In genomic region chr17:35865412-35866355, GRCh38 we compare ENCODE assay signal across 15 cellular contexts. TPM values are rescaled to one million over a fixed set of nuclear protein-coding genes. Genes with fewer than 3 reads are reported as not detected.
DNase-seq lines count a peak whose midpoint lies in the region; ATAC-seq, FAIRE-seq and TF ChIP-seq lines count a peak whose summit lies in the region.
"Had no signal": no experiment of that assay in that cellular context is flagged by ENCODE, and none has a peak within 500 bp of the region (broad histone marks: within the 10 kb centered on the region; RNA-seq: fewer than 3 reads in every experiment).

No MANE protein-coding gene starts in this region.

- H3K79me2 ChIP-seq in HepG2 (ENCODE audit: insufficient read depth, low read length) (no peaks in the 10 kb centered on the region), endothelial cell of umbilical vein (ENCODE audit: control insufficient read depth, insufficient read depth, low read length) (no peaks in the 10 kb centered on the region)

- ATAC-seq in HepG2: peak; percentile 57
- ATAC-seq in right lobe of liver: no peak
- no peak for ATAC-seq in CD8-positive, alpha-beta T cell
- no peak for ATAC-seq in left cardiac atrium

- no peak overlapping the region for H3K27ac Mint-ChIP-seq in CD8-positive, alpha-beta T cell
- H3K27ac Mint-ChIP-seq: activated CD4-positive, alpha-beta T cell treated with anti-CD3 and anti-CD28 coated beads, Interleukin-2, amount 10 ng/mL, durations not matched to agents 24 days and 14 days; endodermal cell; mesothelial cell of epicardium; stimulated activated naive CD8-positive, alpha-beta T cell treated with anti-CD3 and anti-CD28 coated beads, Interleukin-15, Interleukin-2, amounts not matched to agents 100 ng/mL and 50 ng/mL, for 24 hours had no signal

- H3K4me1 ChIP-seq in HepG2 (ENCODE audit: insufficient read depth, low read length) (peaks cover 21% of the 10 kb centered on the region), right lobe of liver (no peaks in the 10 kb centered on the region), endothelial cell of umbilical vein (ENCODE audit: control insufficient read depth, extremely low read depth, insufficient read depth, low read length) (peaks cover 5% of the 10 kb centered on the region)
- no peaks in the 10 kb centered on the region for H3K4me1 ChIP-seq in CD8-positive, alpha-beta T cell (ENCODE audit: insufficient read depth, low read length)

- POLR2A ChIA-PET in HepG2 (lab: Yijun Ruan, JAX): no interaction called here
- POLR2A ChIA-PET in RWPE1 (lab: Yijun Ruan, JAX; ENCODE audit: low non-redundant PET): interaction anchor here (0.6 kb wide), 1 partner anchor 17 kb away, joined by 4 read pairs; no protein-coding TSS in a partner anchor
- POLR2A ChIA-PET in endothelial cell of umbilical vein (lab: Charles Lee): no interaction called here
- POLR2A ChIA-PET in CD8-positive, alpha-beta T cell (lab: Charles Lee): interaction anchor here (1.6 kb wide), 1 partner anchor 35 kb away, joined by 3 read pairs; no protein-coding TSS in a partner anchor

- intact Hi-C loops in HepG2 (cut with micrococcal nuclease; ENCODE audit: unreplicated experiment): no loop called here
- intact Hi-C loops in right lobe of liver (cut with DNase I): no loop called here
- intact Hi-C loops in endothelial cell of umbilical vein (cut with micrococcal nuclease): no loop called here
- intact Hi-C loops in CD8-positive, alpha-beta T cell (cut with DNase I, micrococcal nuclease): no loop called here
- intact Hi-C loops in left cardiac atrium (cut with DNase I): no loop called here

- no peaks in the 10 kb centered on the region for H3K27me3 Mint-ChIP-seq in CD8-positive, alpha-beta T cell (ENCODE audit: low read depth)
- H3K27me3 Mint-ChIP-seq: activated CD4-positive, alpha-beta T cell treated with anti-CD3 and anti-CD28 coated beads, Interleukin-2, amount 10 ng/mL, durations not matched to agents 24 days and 14 days; stimulated activated naive CD8-positive, alpha-beta T cell treated with anti-CD3 and anti-CD28 coated beads, Interleukin-15, Interleukin-2, amounts not matched to agents 100 ng/mL and 50 ng/mL, for 24 hours had no signal

- TF ChIP-seq CTCF in HepG2 (CRISPR knock-in tag; IDR thresholded peaks at IDR 0.05): no peak
- no peak for TF ChIP-seq CTCF in right lobe of liver (IDR thresholded peaks at IDR 0.05)
- no peak for TF ChIP-seq CTCF in RWPE1 (conservative IDR thresholded peaks at IDR 0.05; ENCODE audit: low read depth)
- TF ChIP-seq CTCF in endothelial cell of umbilical vein (IDR thresholded peaks at IDR 0.05; ENCODE audit: extremely low read depth in 1 of 2, insufficient read depth in 1 of 2, low read depth in 1 of 2, low read length in 2 of 2): no peak
- TF ChIP-seq CTCF in CD8-positive, alpha-beta T cell (IDR thresholded peaks at IDR 0.05): no peak

- dilution Hi-C loops in endothelial cell of umbilical vein (cut with MboI; ENCODE audit: extremely low pct_ligation_motif_present, low sequenced_read_pairs): no loop called here

- H3K36me3 Mint-ChIP-seq in CD8-positive, alpha-beta T cell: peaks cover 5% of the 10 kb centered on the region

- H2AFZ ChIP-seq in HepG2 (ENCODE audit: low read length) (no peak overlapping the region), endothelial cell of umbilical vein (ENCODE audit: low read depth, low read length) (no peak overlapping the region)

- TF ChIP-seq POLR2A in HepG2 (IDR thresholded peaks at IDR 0.05; ENCODE audit: insufficient read depth in 1 of 2, low read depth in 2 of 2, low read length in 2 of 2) (no peak), right lobe of liver (IDR thresholded peaks at IDR 0.05) (no peak), endothelial cell of umbilical vein (IDR thresholded peaks at IDR 0.05; ENCODE audit: low read depth, low read length) (no peak)

- H3K4me2 ChIP-seq in HepG2 (ENCODE audit: low read depth, low read length): no peak overlapping the region; the same call in 1 of the 2 replicates
- H3K4me2 ChIP-seq in endothelial cell of umbilical vein (ENCODE audit: insufficient read depth, low read length): no peak overlapping the region

- no peak overlapping the region for H3K4me3 Mint-ChIP-seq in CD8-positive, alpha-beta T cell
- H3K4me3 Mint-ChIP-seq: activated CD4-positive, alpha-beta T cell treated with anti-CD3 and anti-CD28 coated beads, Interleukin-2, amount 10 ng/mL, durations not matched to agents 24 days and 14 days; endodermal cell; mesothelial cell of epicardium; stimulated activated naive CD8-positive, alpha-beta T cell treated with anti-CD3 and anti-CD28 coated beads, Interleukin-15, Interleukin-2, amounts not matched to agents 100 ng/mL and 50 ng/mL, for 24 hours had no signal

- CTCF ChIA-PET in HepG2 (lab: Yijun Ruan, JAX; ENCODE audit: low intra/inter-chr PET ratio, low total read pairs) (no interaction called here), RWPE1 (lab: Yijun Ruan, JAX) (interaction anchor here (1.3 kb wide), 1 partner anchor 16 kb away, joined by 3 read pairs; no protein-coding TSS in a partner anchor), endothelial cell of umbilical vein (lab: Charles Lee) (interaction anchor here (1.3 kb wide), 1 partner anchor 17 kb away, joined by 6 read pairs; no protein-coding TSS in a partner anchor)
- CTCF ChIA-PET in CD8-positive, alpha-beta T cell (lab: Charles Lee): interaction anchor here (0.5 to 3.9 kb wide), 7 partner anchors 9 to 703 kb away, joined by 3 to 19 read pairs (median 3); no protein-coding TSS in a partner anchor

- H3K9me1 ChIP-seq in endothelial cell of umbilical vein (replicated peaks; ENCODE audit: control insufficient read depth, extremely low read depth, insufficient read depth, low read length): no peaks in the 10 kb centered on the region

- H3K36me3 ChIP-seq in HepG2 (replicated peaks in 1 of 2; ENCODE audit: control insufficient read depth in 1 of 2, insufficient read depth in 2 of 2, low read length in 2 of 2) (no peaks in the 10 kb centered on the region), right lobe of liver (no peaks in the 10 kb centered on the region), endothelial cell of umbilical vein (ENCODE audit: control insufficient read depth in 2 of 2, extremely low read depth in 1 of 2, insufficient read depth in 2 of 2, low read length in 2 of 2) (no peaks in the 10 kb centered on the region)
- H3K36me3 ChIP-seq in CD8-positive, alpha-beta T cell (ENCODE audit: insufficient read depth, low read length): no peaks in the 10 kb centered on the region

- peak overlapping the region; percentile 45 for H3K27ac ChIP-seq in HepG2 (ENCODE audit: extremely low read length, insufficient read depth, low read length)
- H3K27ac ChIP-seq in right lobe of liver: no peak overlapping the region
- H3K27ac ChIP-seq in RWPE1: no peak overlapping the region
- H3K27ac ChIP-seq in endothelial cell of umbilical vein (ENCODE audit: insufficient read depth, low read depth, low read length): no peak overlapping the region
- no peak overlapping the region for H3K27ac ChIP-seq in CD8-positive, alpha-beta T cell (ENCODE audit: low read depth, low read length)

- H3K9me3 ChIP-seq in HepG2 (ENCODE audit: low read length): no peaks in the 10 kb centered on the region
- no peaks in the 10 kb centered on the region for H3K9me3 ChIP-seq in right lobe of liver
- no peaks in the 10 kb centered on the region for H3K9me3 ChIP-seq in endothelial cell of umbilical vein (replicated peaks; ENCODE audit: control insufficient read depth, insufficient read depth, low read length)
- no peaks in the 10 kb centered on the region for H3K9me3 ChIP-seq in CD8-positive, alpha-beta T cell (ENCODE audit: low read length)

- no peak for TF ChIP-seq EP300 in HepG2 (IDR thresholded peaks at IDR 0.05; ENCODE audit: low read depth in 2 of 2, low read length in 2 of 2)
- no peak for TF ChIP-seq EP300 in HepG2 (CRISPR knock-in tag; IDR thresholded peaks at IDR 0.05; ENCODE audit: borderline replicate concordance)

- H3K9ac ChIP-seq in HepG2 (ENCODE audit: insufficient read depth, low read depth, low read length) (no peak overlapping the region), endothelial cell of umbilical vein (replicated peaks; ENCODE audit: extremely low read depth, insufficient read depth, low read length) (no peak overlapping the region)

- WGBS in HepG2 (ENCODE audit: low lambda C conversion rate): 57% methylated on average over 3 of the region's 3 CpGs
- 68% methylated on average over 2 of the region's 3 CpGs for WGBS in right lobe of liver (ENCODE audit: insufficient coverage, low coverage, low lambda C conversion rate, missing lambda C conversion rate)

- no peak for TF ChIP-seq RAD21 in HepG2 (CRISPR knock-in tag; IDR thresholded peaks at IDR 0.05)

- DNase-seq in HepG2 (ENCODE audit: low spot score): peak; percentile 27
- DNase-seq in right lobe of liver: no peak
- peak; percentile 47 for DNase-seq in RWPE1 (ENCODE audit: low spot score)
- peak; percentile 25 for DNase-seq in endothelial cell of umbilical vein (ENCODE audit: low read depth, low spot score)
- peak; percentile 32 for DNase-seq in stromal cell of bone marrow (ENCODE audit: low read depth)
- no peak for DNase-seq in activated T-cell treated with anti-CD3 and anti-CD28 coated beads, Interleukin-2, amount 50 U/mL, for 48 hours
- no peak for DNase-seq in CD8-positive, alpha-beta T cell
- DNase-seq in left cardiac atrium: no peak
- DNase-seq: activated CD4-positive, alpha-beta T cell treated with anti-CD3 and anti-CD28 coated beads, Interleukin-2, amount 10 ng/mL, durations not matched to agents 24 days and 14 days; endodermal cell; NCI-H1694; NK-92 treated with Interleukin-12 subunit alpha and Interleukin-12 subunit beta, amount 100 ng/mL, for 24 hours; posterior cingulate gyrus had no signal

- in situ Hi-C loops in HepG2 (cut with HindIII; ENCODE audit: extremely low pct_ligation_motif_present, low pct_unique_long_range_greater_than_20kb): no loop called here

- H3K27me3 ChIP-seq in HepG2 (ENCODE audit: control insufficient read depth in 1 of 2, insufficient read depth in 2 of 2, low read length in 2 of 2): no peaks in the 10 kb centered on the region
- no peaks in the 10 kb centered on the region for H3K27me3 ChIP-seq in right lobe of liver
- H3K27me3 ChIP-seq in endothelial cell of umbilical vein (ENCODE audit: control insufficient read depth in 2 of 2, insufficient read depth in 2 of 2, low read length in 2 of 2): no peaks in the 10 kb centered on the region
- no peaks in the 10 kb centered on the region for H3K27me3 ChIP-seq in CD8-positive, alpha-beta T cell (ENCODE audit: insufficient read depth, low read length)

- no peaks in the 10 kb centered on the region for H4K20me1 ChIP-seq in HepG2 (ENCODE audit: insufficient read depth, low read length)
- H4K20me1 ChIP-seq in endothelial cell of umbilical vein (replicated peaks; ENCODE audit: control insufficient read depth, extremely low read depth, insufficient read depth, low read length): no peaks in the 10 kb centered on the region

- BruUV-seq in HepG2 (replicated peaks; lab: Mats Ljungman, UMichigan) (no TSS peak), endothelial cell of umbilical vein (replicated peaks; lab: Mats Ljungman, UMichigan) (no TSS peak)

- H3K9me3 Mint-ChIP-seq in CD8-positive, alpha-beta T cell: no peaks in the 10 kb centered on the region
- H3K9me3 Mint-ChIP-seq: activated CD4-positive, alpha-beta T cell treated with anti-CD3 and anti-CD28 coated beads, Interleukin-2, amount 10 ng/mL, durations not matched to agents 24 days and 14 days; endodermal cell; mesothelial cell of epicardium; stimulated activated naive CD8-positive, alpha-beta T cell treated with anti-CD3 and anti-CD28 coated beads, Interleukin-15, Interleukin-2, amounts not matched to agents 100 ng/mL and 50 ng/mL, for 24 hours had no signal

- no peak overlapping the region for H3K4me3 ChIP-seq in HepG2 (replicated peaks in 1 of 3; ENCODE audit: insufficient read depth in 1 of 3, low read depth in 2 of 3, low read length in 3 of 3)
- no peak overlapping the region for H3K4me3 ChIP-seq in right lobe of liver
- H3K4me3 ChIP-seq in endothelial cell of umbilical vein (replicated peaks in 1 of 3; ENCODE audit: insufficient read depth in 1 of 3, low read depth in 1 of 3, low read length in 3 of 3): no peak overlapping the region
- no peak overlapping the region for H3K4me3 ChIP-seq in CD8-positive, alpha-beta T cell (ENCODE audit: low read depth, low read length)

- FAIRE-seq in HepG2 (lab: Jason Lieb, UNC): no peak
- no peak for FAIRE-seq in endothelial cell of umbilical vein (lab: Jason Lieb, UNC)

- peaks cover 19% of the 10 kb centered on the region for H3K4me1 Mint-ChIP-seq in CD8-positive, alpha-beta T cell (ENCODE audit: low read depth)

RNA-seq across cellular contexts. Expression of gene HEATR9, which starts 3.0 kb away (rescaled TPM):
- not detected in 2 replicates for total RNA-seq in HepG2 (2016; rRNA removed; fragmentation: Illumina TruSeq; extraction: Trizol)
- total RNA-seq in HepG2 (2016; cell fraction: cytosol; rRNA removed; fragmentation: Illumina TruSeq; extraction: Trizol; ENCODE audit: low read depth): not detected in 2 replicates
- not detected in 2 replicates for total RNA-seq in HepG2 (2016; cell fraction: insoluble cytoplasmic fraction; rRNA removed; fragmentation: Illumina TruSeq; extraction: Trizol)
- total RNA-seq in HepG2 (2016; cell fraction: membrane; rRNA removed; fragmentation: Illumina TruSeq; extraction: Trizol): not detected in 2 replicates
- total RNA-seq in HepG2 (2016; cell fraction: nucleus; rRNA removed; fragmentation: Illumina TruSeq; extraction: Trizol): not detected in 2 replicates
- not detected in 2 replicates for polyA plus RNA-seq in HepG2 (2011; rRNA removed)
- 0.13 TPM in 1 of 2 replicates, not detected in the other for polyA plus RNA-seq in HepG2 (2011; cell fraction: cytosol; rRNA removed)
- polyA plus RNA-seq in HepG2 (2011; cell fraction: nucleus; rRNA removed): 0.14 TPM in 1 of 2 replicates, not detected in the other
- 0.35 TPM in 1 of 2 replicates, not detected in the other for polyA plus RNA-seq in HepG2 (2012)
- not detected in 2 replicates for polyA plus RNA-seq in HepG2 (2016; cell fraction: cytosol; fragmentation: Illumina TruSeq; extraction: Trizol; ENCODE audit: low read depth)
- not detected in 2 replicates for polyA plus RNA-seq in HepG2 (2016; cell fraction: insoluble cytoplasmic fraction; fragmentation: Illumina TruSeq; extraction: Trizol; ENCODE audit: low read depth)
- polyA plus RNA-seq in HepG2 (2016; cell fraction: membrane; fragmentation: Illumina TruSeq; extraction: Trizol; ENCODE audit: low read depth): not detected in 2 replicates
- polyA plus RNA-seq in HepG2 (2016; cell fraction: nucleus; fragmentation: Illumina TruSeq; extraction: Trizol; ENCODE audit: insufficient read depth, low read depth): not detected in 2 replicates
- not detected in 2 replicates for polyA minus RNA-seq in HepG2 (2011; rRNA and poly(A)+ RNA removed; ENCODE audit: low replicate concordance)
- not detected in 2 replicates for polyA minus RNA-seq in HepG2 (2011; cell fraction: cytosol; rRNA and poly(A)+ RNA removed)
- 0.26 TPM in 1 of 2 replicates, not detected in the other for polyA minus RNA-seq in HepG2 (2011; cell fraction: nucleus; rRNA and poly(A)+ RNA removed)
- not detected for total RNA-seq in right lobe of liver
- total RNA-seq in endothelial cell of umbilical vein: not detected in 2 replicates
- not detected in 2 replicates for polyA plus RNA-seq in endothelial cell of umbilical vein
- polyA plus RNA-seq in endothelial cell of umbilical vein (2011; cell fraction: cytosol; rRNA removed): not detected in 2 replicates
- not detected in 2 replicates for polyA plus RNA-seq in endothelial cell of umbilical vein (2011; cell fraction: nucleus; rRNA removed)
- not detected in 2 replicates for polyA plus RNA-seq in endothelial cell of umbilical vein (2012)
- not detected in 2 replicates for polyA minus RNA-seq in endothelial cell of umbilical vein
- not detected for polyA minus RNA-seq in endothelial cell of umbilical vein (2011; cell fraction: cytosol; rRNA and poly(A)+ RNA removed)
- polyA minus RNA-seq in endothelial cell of umbilical vein (2011; cell fraction: nucleus; rRNA and poly(A)+ RNA removed): not detected in 2 replicates
- 1 to 10 TPM; 2.1 to 2.5 TPM for total RNA-seq in CD8-positive, alpha-beta T cell
- total RNA-seq in left cardiac atrium: not detected
- total RNA-seq: activated CD4-positive, alpha-beta T cell treated with anti-CD3 and anti-CD28 coated beads, Interleukin-2, amount 10 ng/mL, durations not matched to agents 24 days and 14 days; endodermal cell; mesothelial cell of epicardium had no signal

RNA-seq across cellular contexts. Expression of gene CCL5, which starts 14.5 kb away (rescaled TPM):
- total RNA-seq in HepG2 (2016; rRNA removed; fragmentation: Illumina TruSeq; extraction: Trizol) (0.13 TPM in 1 of 2 replicates, not detected in the other), right lobe of liver (1 to 10 TPM in 5 of 6 experiments, under 1 TPM in 1; 0.53 to 3.4 (median 2.5) TPM), endothelial cell of umbilical vein (not detected in 2 replicates), left cardiac atrium (1 to 10 TPM; 1.7 to 8.6 TPM)
- total RNA-seq in HepG2 (2016; cell fraction: cytosol; rRNA removed; fragmentation: Illumina TruSeq; extraction: Trizol; ENCODE audit: low read depth): not detected in 2 replicates
- total RNA-seq in HepG2 (2016; cell fraction: insoluble cytoplasmic fraction; rRNA removed; fragmentation: Illumina TruSeq; extraction: Trizol): 0.13 TPM in 1 of 2 replicates, not detected in the other
- not detected in 2 replicates for total RNA-seq in HepG2 (2016; cell fraction: membrane; rRNA removed; fragmentation: Illumina TruSeq; extraction: Trizol)
- not detected in 2 replicates for total RNA-seq in HepG2 (2016; cell fraction: nucleus; rRNA removed; fragmentation: Illumina TruSeq; extraction: Trizol)
- polyA plus RNA-seq in HepG2 (2011; rRNA removed) (0.25 and 0.29 TPM in 2 replicates), endothelial cell of umbilical vein (not detected in 2 replicates)
- 0.16 and 0.31 TPM in 2 replicates for polyA plus RNA-seq in HepG2 (2011; cell fraction: cytosol; rRNA removed)
- polyA plus RNA-seq in HepG2 (2011; cell fraction: nucleus; rRNA removed): 0.09 TPM in 1 of 2 replicates, not detected in the other
- polyA plus RNA-seq in HepG2 (2012): 0.27 and 0.35 TPM in 2 replicates
- not detected in 2 replicates for polyA plus RNA-seq in HepG2 (2016; cell fraction: cytosol; fragmentation: Illumina TruSeq; extraction: Trizol; ENCODE audit: low read depth)
- not detected in 2 replicates for polyA plus RNA-seq in HepG2 (2016; cell fraction: insoluble cytoplasmic fraction; fragmentation: Illumina TruSeq; extraction: Trizol; ENCODE audit: low read depth)
- not detected in 2 replicates for polyA plus RNA-seq in HepG2 (2016; cell fraction: membrane; fragmentation: Illumina TruSeq; extraction: Trizol; ENCODE audit: low read depth)
- 0.55 TPM in 1 of 2 replicates, not detected in the other for polyA plus RNA-seq in HepG2 (2016; cell fraction: nucleus; fragmentation: Illumina TruSeq; extraction: Trizol; ENCODE audit: insufficient read depth, low read depth)
- 0.48 and 1.7 TPM in 2 replicates for polyA minus RNA-seq in HepG2 (2011; rRNA and poly(A)+ RNA removed; ENCODE audit: low replicate concordance)
- not detected in 2 replicates for polyA minus RNA-seq in HepG2 (2011; cell fraction: cytosol; rRNA and poly(A)+ RNA removed)
- not detected in 2 replicates for polyA minus RNA-seq in HepG2 (2011; cell fraction: nucleus; rRNA and poly(A)+ RNA removed)
- polyA plus RNA-seq in endothelial cell of umbilical vein (2011; cell fraction: cytosol; rRNA removed): not detected in 2 replicates
- not detected in 2 replicates for polyA plus RNA-seq in endothelial cell of umbilical vein (2011; cell fraction: nucleus; rRNA removed)
- polyA plus RNA-seq in endothelial cell of umbilical vein (2012): 0.15 and 0.20 TPM in 2 replicates
- polyA minus RNA-seq in endothelial cell of umbilical vein: 0.28 TPM in 1 of 2 replicates, not detected in the other
- not detected for polyA minus RNA-seq in endothelial cell of umbilical vein (2011; cell fraction: cytosol; rRNA and poly(A)+ RNA removed)
- polyA minus RNA-seq in endothelial cell of umbilical vein (2011; cell fraction: nucleus; rRNA and poly(A)+ RNA removed): 0.34 TPM in 1 of 2 replicates, not detected in the other
- 100 to 1,000 TPM; 398 to 442 TPM for total RNA-seq in CD8-positive, alpha-beta T cell
- total RNA-seq: endodermal cell, mesothelial cell of epicardium had no signal

RNA-seq across cellular contexts. Expression of gene TAF15, which starts 56.4 kb away (rescaled TPM):
- total RNA-seq in HepG2 (2016; rRNA removed; fragmentation: Illumina TruSeq; extraction: Trizol): 26.5 and 49.9 TPM in 2 replicates
- total RNA-seq in HepG2 (2016; cell fraction: cytosol; rRNA removed; fragmentation: Illumina TruSeq; extraction: Trizol; ENCODE audit: low read depth): 10.6 and 10.7 TPM in 2 replicates
- total RNA-seq in HepG2 (2016; cell fraction: insoluble cytoplasmic fraction; rRNA removed; fragmentation: Illumina TruSeq; extraction: Trizol): 25.5 and 47.5 TPM in 2 replicates
- total RNA-seq in HepG2 (2016; cell fraction: membrane; rRNA removed; fragmentation: Illumina TruSeq; extraction: Trizol): 22.1 and 24.1 TPM in 2 replicates
- total RNA-seq in HepG2 (2016; cell fraction: nucleus; rRNA removed; fragmentation: Illumina TruSeq; extraction: Trizol): 71.1 and 76.3 TPM in 2 replicates
- polyA plus RNA-seq in HepG2 (2011; rRNA removed): 25.2 and 29.3 TPM in 2 replicates
- 8.2 and 12.4 TPM in 2 replicates for polyA plus RNA-seq in HepG2 (2011; cell fraction: cytosol; rRNA removed)
- 33.6 and 41.0 TPM in 2 replicates for polyA plus RNA-seq in HepG2 (2011; cell fraction: nucleus; rRNA removed)
- 63.3 and 101 TPM in 2 replicates for polyA plus RNA-seq in HepG2 (2012)
- 6.8 and 8.6 TPM in 2 replicates for polyA plus RNA-seq in HepG2 (2016; cell fraction: cytosol; fragmentation: Illumina TruSeq; extraction: Trizol; ENCODE audit: low read depth)
- 96.6 and 122 TPM in 2 replicates for polyA plus RNA-seq in HepG2 (2016; cell fraction: insoluble cytoplasmic fraction; fragmentation: Illumina TruSeq; extraction: Trizol; ENCODE audit: low read depth)
- polyA plus RNA-seq in HepG2 (2016; cell fraction: membrane; fragmentation: Illumina TruSeq; extraction: Trizol; ENCODE audit: low read depth): 13.0 and 14.7 TPM in 2 replicates
- polyA plus RNA-seq in HepG2 (2016; cell fraction: nucleus; fragmentation: Illumina TruSeq; extraction: Trizol; ENCODE audit: insufficient read depth, low read depth): 198 and 203 TPM in 2 replicates
- polyA minus RNA-seq in HepG2 (2011; rRNA and poly(A)+ RNA removed; ENCODE audit: low replicate concordance): 20.7 and 68.8 TPM in 2 replicates
- polyA minus RNA-seq in HepG2 (2011; cell fraction: cytosol; rRNA and poly(A)+ RNA removed): 15.1 and 21.8 TPM in 2 replicates
- 122 and 130 TPM in 2 replicates for polyA minus RNA-seq in HepG2 (2011; cell fraction: nucleus; rRNA and poly(A)+ RNA removed)
- total RNA-seq in right lobe of liver: 10 to 100 TPM; 41.3 to 75.8 (median 65.4) TPM
- total RNA-seq in endothelial cell of umbilical vein: 244 and 247 TPM in 2 replicates
- 35.7 and 59.4 TPM in 2 replicates for polyA plus RNA-seq in endothelial cell of umbilical vein
- 63.9 and 73.5 TPM in 2 replicates for polyA plus RNA-seq in endothelial cell of umbilical vein (2011; cell fraction: cytosol; rRNA removed)
- polyA plus RNA-seq in endothelial cell of umbilical vein (2011; cell fraction: nucleus; rRNA removed): 91.8 and 107 TPM in 2 replicates
- 201 and 234 TPM in 2 replicates for polyA plus RNA-seq in endothelial cell of umbilical vein (2012)
- polyA minus RNA-seq in endothelial cell of umbilical vein: 103 and 110 TPM in 2 replicates
- polyA minus RNA-seq in endothelial cell of umbilical vein (2011; cell fraction: cytosol; rRNA and poly(A)+ RNA removed): 54.0 TPM
- polyA minus RNA-seq in endothelial cell of umbilical vein (2011; cell fraction: nucleus; rRNA and poly(A)+ RNA removed): 114 and 149 TPM in 2 replicates
- 100 to 1,000 TPM; 118 to 121 TPM for total RNA-seq in CD8-positive, alpha-beta T cell
- total RNA-seq in left cardiac atrium: 100 to 1,000 TPM in 1 of 2 donors, 10 to 100 TPM in 1; 97.3 to 119 TPM

Comparison
In these comparisons a context has a peak if more than half of its experiments do, and no peak if none do; other contexts are left out.
1. DNase-seq: peak in HepG2 (single experiment), RWPE1 (single experiment), endothelial cell of umbilical vein (single experiment) and stromal cell of bone marrow (single experiment); none in right lobe of liver (0 of 3), activated T-cell treated with anti-CD3 and anti-CD28 coated beads, Interleukin-2, amount 50 U/mL, for 48 hours (0 of 2), CD8-positive, alpha-beta T cell (0 of 7) and left cardiac atrium (single experiment).
2. RNA of gene CCL5, which starts 14.5 kb away (total RNA-seq): 398 to 442 TPM in CD8-positive, alpha-beta T cell; 1.7 to 8.6 TPM in left cardiac atrium, 0.53 to 3.4 TPM in right lobe of liver, 0.13 TPM in HepG2 and not detected in endothelial cell of umbilical vein; every median in the first group is over 10 times any median in the second.
3. POLR2A ChIA-PET loops: an anchor here in RWPE1 (0.6 kb wide) and CD8-positive, alpha-beta T cell (1.6 kb wide); none called in HepG2 and endothelial cell of umbilical vein.